Comparison of ENCODE assay signal across 21 cellular contexts in the genomic region with DNA sequence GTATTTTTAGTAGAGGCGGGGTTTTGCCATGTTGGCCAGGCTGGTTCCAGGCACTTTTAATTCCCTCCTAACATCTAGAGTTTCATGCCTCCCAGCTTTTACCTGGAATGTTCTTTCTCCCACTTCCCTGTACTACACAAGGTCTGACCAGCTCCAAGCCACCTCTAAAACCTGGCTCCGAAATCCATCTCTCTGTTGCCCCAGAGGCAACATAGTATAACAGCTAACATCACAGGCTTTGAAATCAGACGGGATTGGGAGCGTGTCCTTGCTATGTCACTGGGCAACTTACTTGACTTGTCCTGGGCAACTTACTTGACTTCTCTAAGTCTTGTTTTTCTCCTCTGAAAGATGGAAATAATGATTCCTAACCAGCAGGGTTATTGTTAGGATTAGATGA. TPM values are rescaled to one million over a fixed set of nuclear protein-coding genes. Genes with fewer than 3 reads are reported as not detected.
DNase-seq lines count a peak whose midpoint lies in the region; ATAC-seq and TF ChIP-seq lines count a peak whose summit lies in the region.
"Had no signal": no experiment of that assay in that cellular context is flagged by ENCODE, and none has a peak within 500 bp of the region (broad histone marks: within the 10 kb centered on the region; RNA-seq: fewer than 3 reads in every experiment).

No MANE protein-coding gene starts in this region.

- TF ChIP-seq CTCF in epithelial cell of esophagus (IDR thresholded peaks at IDR 0.05; ENCODE audit: insufficient read depth, low read depth, low read length, missing control alignments), result no peak
- no peak for TF ChIP-seq CTCF in uterus (IDR thresholded peaks at IDR 0.05)

- no peak overlapping the region for H3K9ac ChIP-seq in trophoblast cell (ENCODE audit: low read length)
- H3K9ac ChIP-seq: KMS-11 had no signal

- CTCF ChIA-PET in CD4-positive, alpha-beta memory T cell (lab: Charles Lee; ENCODE audit: partially characterized antibody), result interaction anchor here (0.7 to 9.7 kb wide), 4 partner anchors 95 to 584 kb away, joined by 3 to 111 read pairs (median 3); a partner anchor contains a TSS

- WGBS in trophoblast cell (ENCODE audit: extremely low coverage, insufficient coverage, insufficient read length), result no CpG with 5 or more reads among the region's 4 CpGs

- H2AK5ac ChIP-seq in trophoblast cell (ENCODE audit: low read length), result no peak overlapping the region

- TF ChIP-seq POLR2A in uterus (IDR thresholded peaks at IDR 0.05), result no peak

- H3K4me3 ChIP-seq in CD4-positive, alpha-beta memory T cell (ENCODE audit: low read length in 2 of 2), result no peak overlapping the region
- H3K4me3 ChIP-seq in epithelial cell of esophagus (ENCODE audit: low read length) (no peak overlapping the region), trophoblast cell (ENCODE audit: low read depth, low read length) (no peak overlapping the region), uterus (no peak overlapping the region)

- no peak overlapping the region for H3K4ac ChIP-seq in trophoblast cell (ENCODE audit: low read depth, low read length)

- peaks cover 54% of the 10 kb centered on the region for H3K4me1 ChIP-seq in CD4-positive, alpha-beta memory T cell (ENCODE audit: insufficient read depth, low read length)
- H3K4me1 ChIP-seq in trophoblast cell (ENCODE audit: control insufficient read depth in 1 of 2, insufficient read depth in 2 of 2, low read length in 2 of 2) (no peaks in the 10 kb centered on the region), uterus (no peaks in the 10 kb centered on the region)
- H3K4me1 ChIP-seq: BE2C had no signal

- H3K27me3 ChIP-seq in CD4-positive, alpha-beta memory T cell (ENCODE audit: insufficient read depth, low read length), result no peaks in the 10 kb centered on the region
- no peaks in the 10 kb centered on the region for H3K27me3 ChIP-seq in trophoblast cell (ENCODE audit: insufficient read depth, low read length)
- H3K27me3 ChIP-seq in uterus, result no peaks in the 10 kb centered on the region

- intact Hi-C loops in CD4-positive, alpha-beta memory T cell (cut with micrococcal nuclease), result loop anchor here (5.0 kb wide), 1 partner anchor 325 kb away; no protein-coding TSS in a partner anchor
- intact Hi-C loops in uterus (cut with DNase I; ENCODE audit: low total_unique reads), result no loop called here

- H3K27ac Mint-ChIP-seq in CD4-positive, alpha-beta memory T cell, result peak overlapping the region; percentile 39 to 94 (median 84)
- peak overlapping the region; percentile 91 for H3K27ac Mint-ChIP-seq in T-helper 17 cell

- H3K23ac ChIP-seq in trophoblast cell (ENCODE audit: low read length), result no peak overlapping the region

- H3K36me3 ChIP-seq in CD4-positive, alpha-beta memory T cell (ENCODE audit: insufficient read depth, low read length), result no peaks in the 10 kb centered on the region
- H3K36me3 ChIP-seq in trophoblast cell (ENCODE audit: control insufficient read depth in 1 of 2, insufficient read depth in 2 of 2, low read length in 2 of 2), result no peaks in the 10 kb centered on the region
- no peaks in the 10 kb centered on the region for H3K36me3 ChIP-seq in uterus
- H3K36me3 ChIP-seq: BE2C had no signal

- no peak overlapping the region for H2AFZ ChIP-seq in trophoblast cell (ENCODE audit: insufficient read depth, low read length, poor library complexity)

- no peak overlapping the region for H4K12ac ChIP-seq in trophoblast cell (ENCODE audit: low read depth, low read length)

- H3K36me3 Mint-ChIP-seq in CD4-positive, alpha-beta memory T cell, result no peaks in the 10 kb centered on the region
- no peaks in the 10 kb centered on the region for H3K36me3 Mint-ChIP-seq in T-helper 17 cell (ENCODE audit: low read depth)

- H3K4me3 Mint-ChIP-seq in CD4-positive, alpha-beta memory T cell, result peak overlapping the region in 4 of 8 donors; percentile 10 to 57 (median 30)
- H3K4me3 Mint-ChIP-seq in T-helper 17 cell, result no peak overlapping the region

- H3K79me1 ChIP-seq in trophoblast cell (ENCODE audit: low read length), result no peaks in the 10 kb centered on the region

- no peak overlapping the region for H3K14ac ChIP-seq in trophoblast cell (ENCODE audit: low read length)

- H4K8ac ChIP-seq in trophoblast cell (ENCODE audit: low read depth, low read length), result no peak overlapping the region

- no peak overlapping the region for H3K18ac ChIP-seq in trophoblast cell (ENCODE audit: low read length)

- H2BK12ac ChIP-seq in trophoblast cell (ENCODE audit: low read length), result no peak overlapping the region

- no peaks in the 10 kb centered on the region for H3K9me3 ChIP-seq in CD4-positive, alpha-beta memory T cell (ENCODE audit: control insufficient read depth in 1 of 2, low read length in 2 of 2)
- H3K9me3 ChIP-seq in T-helper 17 cell (ENCODE audit: control insufficient read depth, low read length, poor library complexity, severe bottlenecking) (no peaks in the 10 kb centered on the region), trophoblast cell (ENCODE audit: insufficient read depth, low read depth, low read length) (no peaks in the 10 kb centered on the region), uterus (no peaks in the 10 kb centered on the region)
- H3K9me3 ChIP-seq: BE2C had no signal

- ATAC-seq in T-helper 17 cell, result no peak
- ATAC-seq in HG03139 (IDR thresholded peaks at IDR 0.05; ENCODE audit: unreplicated experiment), result no peak
- ATAC-seq: SK-N-SH treated with all-trans-retinoic acid at 6 μM for 48 hours had no signal

- H3K9me3 Mint-ChIP-seq in CD4-positive, alpha-beta memory T cell, result no peaks in the 10 kb centered on the region

- H3K4me1 Mint-ChIP-seq in CD4-positive, alpha-beta memory T cell, result peaks cover 38 to 83% (median 61%) of the 10 kb centered on the region in 4 donors
- peaks cover 40% of the 10 kb centered on the region for H3K4me1 Mint-ChIP-seq in T-helper 17 cell

- no peak overlapping the region for H2BK5ac ChIP-seq in trophoblast cell (ENCODE audit: low read depth, low read length, poor library complexity)

- H2BK120ac ChIP-seq in trophoblast cell (ENCODE audit: insufficient read depth, low read length, poor library complexity), result no peak overlapping the region

- H3K4me2 ChIP-seq in trophoblast cell (ENCODE audit: low read length), result no peak overlapping the region
- H3K4me2 ChIP-seq: KMS-11 had no signal

- H3K27me3 Mint-ChIP-seq in CD4-positive, alpha-beta memory T cell, result no peaks in the 10 kb centered on the region
- no peaks in the 10 kb centered on the region for H3K27me3 Mint-ChIP-seq in T-helper 17 cell

- no peak overlapping the region for H4K91ac ChIP-seq in trophoblast cell (ENCODE audit: low read depth, low read length)

- H3K27ac ChIP-seq in CD4-positive, alpha-beta memory T cell (ENCODE audit: low read depth, low read length), result peak overlapping the region; percentile 39
- no peak overlapping the region for H3K27ac ChIP-seq in trophoblast cell (ENCODE audit: low read depth, low read length)
- H3K27ac ChIP-seq in uterus, result no peak overlapping the region
- H3K27ac ChIP-seq: KMS-11 had no signal

- H3K79me2 ChIP-seq in trophoblast cell (ENCODE audit: control insufficient read depth, insufficient read depth, low read length, poor library complexity), result no peaks in the 10 kb centered on the region

- DNase-seq in CD4-positive, alpha-beta memory T cell, result no peak
- DNase-seq in T-helper 17 cell (no peak), epithelial cell of esophagus (ENCODE audit: low read depth) (peak; percentile 23), trophoblast cell (peak; percentile 19 to 60), uterus (no peak), NCI-H2107 (lab: John Stamatoyannopoulos, UW) (no peak)
- DNase-seq: BE2C, DMS53, GDM1, IMR-90, NCI-H1092 treated with DMSO at 0.1 percent for 48 hours, NCI-H146, NCI-H2029, NCI-H226, NCI-H510A treated with DMSO at 0.1 percent for 48 hours, NCI-H748 treated with DMSO at 0.1 percent for 48 hours had no signal

- POLR2A ChIA-PET in CD4-positive, alpha-beta memory T cell (lab: Charles Lee; ENCODE audit: partially characterized antibody), result interaction anchor here (0.5 to 12.0 kb wide), 6 partner anchors 22 to 440 kb away, joined by 3 to 117 read pairs (median 26); a partner anchor contains a TSS

RNA-seq across cellular contexts. Expression of a gene that starts 15.1 kb away (rescaled TPM):
- total RNA-seq in CD4-positive, alpha-beta memory T cell, result under 1 TPM; 0.69 to 0.73 TPM
- polyA plus RNA-seq in CD4-positive, alpha-beta memory T cell, result under 1 TPM; 0.13 to 0.58 TPM
- total RNA-seq in T-helper 17 cell (under 1 TPM; 0.15 to 0.23 TPM), uterus (under 1 TPM in 2 of 4 donors, not detected in 2; 0.21 to 0.55 TPM)
- polyA plus RNA-seq in trophoblast cell (2013), result 0.05 and 0.11 TPM in 2 replicates
- total RNA-seq: A673, H4, IMR-90 had no signal
- polyA plus RNA-seq: IMR-90 had no signal

RNA-seq across cellular contexts. Expression of a gene that starts 20.7 kb away (rescaled TPM):
- 10 to 100 TPM; 20.1 to 20.5 TPM for total RNA-seq in CD4-positive, alpha-beta memory T cell
- 1 to 10 TPM; 4.4 to 4.8 TPM for polyA plus RNA-seq in CD4-positive, alpha-beta memory T cell
- total RNA-seq in T-helper 17 cell (1 to 10 TPM; 9.5 to 9.6 TPM), uterus (10 to 100 TPM in 3 of 4 donors, 1 to 10 TPM in 1; 3.6 to 30.0 (median 19.7) TPM)
- polyA plus RNA-seq in trophoblast cell (2013), result 5.6 and 5.9 TPM in 2 replicates

RNA-seq across cellular contexts. Expression of a gene that starts 31.4 kb away (rescaled TPM):
- not detected for total RNA-seq in CD4-positive, alpha-beta memory T cell
- polyA plus RNA-seq in CD4-positive, alpha-beta memory T cell, result under 1 TPM in 1 of 2 donors, not detected in 1; 0.09 TPM
- under 1 TPM in 1 of 2 donors, not detected in 1; 0.32 TPM for total RNA-seq in T-helper 17 cell
- polyA plus RNA-seq in trophoblast cell (2013), result not detected in 2 replicates
- not detected for total RNA-seq in uterus
- total RNA-seq: A673, H4, IMR-90 had no signal
- polyA plus RNA-seq: IMR-90 had no signal

RNA-seq across cellular contexts. Expression of a gene that starts 41.3 kb away (rescaled TPM):
- total RNA-seq in CD4-positive, alpha-beta memory T cell, result not detected
- polyA plus RNA-seq in CD4-positive, alpha-beta memory T cell, result not detected
- total RNA-seq in T-helper 17 cell (not detected), uterus (not detected)
- not detected in 2 replicates for polyA plus RNA-seq in trophoblast cell (2013)
- total RNA-seq: A673, IMR-90 had no signal
- polyA plus RNA-seq: IMR-90 had no signal

RNA-seq across cellular contexts. Expression of a gene that starts 43.1 kb away (rescaled TPM):
- total RNA-seq in CD4-positive, alpha-beta memory T cell, result 10 to 100 TPM; 21.5 to 29.2 TPM
- polyA plus RNA-seq in CD4-positive, alpha-beta memory T cell, result 10 to 100 TPM in 1 of 2 donors, 1 to 10 TPM in 1; 6.1 to 12.0 TPM
- total RNA-seq in T-helper 17 cell (10 to 100 TPM in 1 of 2 donors, 1 to 10 TPM in 1; 8.7 to 14.2 TPM), uterus (10 to 100 TPM in 2 of 4 donors, 1 to 10 TPM in 1, under 1 TPM in 1; 0.29 to 17.4 (median 7.6) TPM)
- 5.0 and 5.4 TPM in 2 replicates for polyA plus RNA-seq in trophoblast cell (2013)

Comparison
In these comparisons a context has a peak if more than half of its experiments do, and no peak if none do; other contexts are left out.
1. DNase-seq: peak in epithelial cell of esophagus (single experiment) and trophoblast cell (2 of 2); none in CD4-positive, alpha-beta memory T cell (0 of 5), T-helper 17 cell (0 of 3), uterus (0 of 2) and NCI-H2107 (single experiment).